8 cellular contexts compared by ENCODE assay signal in the genomic region with DNA sequence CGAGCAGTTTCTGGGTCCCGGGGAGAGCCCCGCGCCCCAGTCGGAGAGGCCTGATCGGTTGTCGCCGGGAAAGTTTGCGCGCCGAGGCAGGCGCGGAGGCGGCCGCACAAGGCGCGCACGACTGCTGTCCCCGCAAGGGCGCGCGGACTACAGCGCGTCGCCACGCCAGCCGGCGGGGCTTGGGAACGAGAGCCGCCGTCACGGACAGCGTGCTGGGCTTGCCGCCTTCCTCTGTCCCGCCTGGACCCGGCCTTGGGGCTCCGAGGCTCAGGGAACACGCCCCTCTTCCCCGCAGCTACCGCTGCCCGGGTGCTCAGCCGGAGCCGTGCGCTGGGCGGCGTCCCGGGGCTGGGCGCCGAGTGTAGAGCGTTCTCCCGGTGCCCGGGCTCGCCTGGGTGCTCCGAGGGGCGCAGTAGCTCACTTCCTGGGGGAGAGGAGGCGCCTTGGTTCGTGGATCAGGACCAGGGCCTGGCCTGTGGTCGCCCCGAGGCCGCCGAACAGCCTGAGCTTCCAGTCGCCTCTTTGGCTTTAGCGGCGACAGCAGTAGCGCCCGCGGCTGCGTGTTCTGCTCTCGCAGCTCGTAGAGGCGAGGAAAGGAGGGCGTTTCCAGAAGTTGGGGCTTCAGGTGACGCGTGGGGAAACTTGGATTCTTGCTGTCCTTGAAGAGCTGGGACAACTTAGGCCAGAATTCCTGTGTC. TPM values are rescaled to one million over a fixed set of nuclear protein-coding genes. Genes with fewer than 3 reads are reported as not detected.
DNase-seq lines count a peak whose midpoint lies in the region; ATAC-seq, FAIRE-seq and TF ChIP-seq lines count a peak whose summit lies in the region.

No MANE protein-coding gene starts in this region.

- TF ChIP-seq POLR2A in K562 (conservative IDR thresholded peaks at IDR 0.05), result no peak

- H3K4me2 ChIP-seq in GM23248 (ENCODE audit: unreplicated experiment), result peak overlapping the region; percentile 94
- peak overlapping the region; percentile 93 for H3K4me2 ChIP-seq in K562 (ENCODE audit: insufficient read depth, low read length)

- BruUV-seq in K562 (replicated peaks; lab: Mats Ljungman, UMichigan), result no TSS peak

- H3K9me2 ChIP-seq in GM23248 (ENCODE audit: insufficient read depth), result no peaks in the 10 kb centered on the region

- no peak for TF ChIP-seq EP300 in K562 (IDR thresholded peaks at IDR 0.05; ENCODE audit: low read length)

- POLR2A ChIA-PET in K562 (lab: Yijun Ruan, JAX), result interaction anchor here (0.6 kb wide), 2 partner anchors 9 to 33 kb away, joined by 3 read pairs; no protein-coding TSS in a partner anchor

- CTCF ChIA-PET in K562 (lab: Yijun Ruan, JAX; ENCODE audit: low intra/inter-chr PET ratio), result no interaction called here

- peak overlapping the region; percentile 63 for H3K27ac ChIP-seq in GM23248
- no peak overlapping the region for H3K27ac ChIP-seq in SK-N-MC
- H3K27ac ChIP-seq in K562 (ENCODE audit: extremely low read depth, low read depth, low read length), result no peak overlapping the region
- no peak overlapping the region for H3K27ac ChIP-seq in iPS DF 6.9 (ENCODE audit: low read length)
- H3K27ac ChIP-seq in rectal smooth muscle tissue (ENCODE audit: low read depth, low read length), result peak overlapping the region; percentile 27

- H3K9me3 ChIP-seq in GM23248 (ENCODE audit: low read depth) (no peaks in the 10 kb centered on the region), SK-N-MC (ENCODE audit: low read depth, low read length) (no peaks in the 10 kb centered on the region), K562 (replicated peaks; ENCODE audit: control insufficient read depth, insufficient read depth, low read depth, low read length) (no peaks in the 10 kb centered on the region), iPS DF 6.9 (ENCODE audit: control insufficient read depth, insufficient read depth, low read length) (no peaks in the 10 kb centered on the region)

- H3F3A ChIP-seq in GM23248 (ENCODE audit: insufficient read depth), result peaks cover 11% of the 10 kb centered on the region

- H3K9ac ChIP-seq in GM23248 (peak overlapping the region; percentile 94), SK-N-MC (ENCODE audit: insufficient read length) (peak overlapping the region; percentile 38), K562 (ENCODE audit: insufficient read depth in 1 of 2, low read depth in 2 of 2, low read length in 2 of 2) (peak overlapping the region in 1 of 2 experiments; percentile 98; a peak in 2 of 4 replicates), rectal smooth muscle tissue (ENCODE audit: low read length) (peak overlapping the region; percentile 55)

- no peak for TF ChIP-seq RAD21 in K562 (CRISPR knock-in tag; conservative IDR thresholded peaks at IDR 0.05 in 1 of 2, IDR thresholded peaks at IDR 0.05 in 1 of 2)

- in situ Hi-C loops in ACHN (cut with HindIII; ENCODE audit: low pct_ligation_motif_present, low pct_unique_long_range_greater_than_20kb, low sequenced_read_pairs) (no loop called here), GM23248 (cut with MboI) (no loop called here), K562 (cut with MboI) (no loop called here)

- no peak for FAIRE-seq in K562 (lab: Jason Lieb, UNC)

- H2AFZ ChIP-seq in GM23248 (peak overlapping the region; percentile 85), K562 (ENCODE audit: low read depth, low read length) (peak overlapping the region; percentile 91)

- no peaks in the 10 kb centered on the region for H3K27me3 ChIP-seq in GM23248 (replicated peaks; ENCODE audit: insufficient read depth)
- H3K27me3 ChIP-seq in K562 (ENCODE audit: control insufficient read depth in 2 of 2, insufficient read depth in 2 of 2, low read length in 2 of 2), result peaks cover 16 to 17% of the 10 kb centered on the region in 2 experiments
- no peaks in the 10 kb centered on the region for H3K27me3 ChIP-seq in iPS DF 6.9 (ENCODE audit: control insufficient read depth, insufficient read depth, low read length)
- no peaks in the 10 kb centered on the region for H3K27me3 ChIP-seq in rectal smooth muscle tissue (ENCODE audit: control insufficient read depth, insufficient read depth, low read length)

- H3K36me3 ChIP-seq in GM23248 (ENCODE audit: low read depth) (no peaks in the 10 kb centered on the region), SK-N-MC (ENCODE audit: insufficient read depth, low read length) (no peaks in the 10 kb centered on the region), K562 (ENCODE audit: control insufficient read depth, insufficient read depth, low read length) (no peaks in the 10 kb centered on the region), iPS DF 6.9 (ENCODE audit: control insufficient read depth, insufficient read depth, low read length) (no peaks in the 10 kb centered on the region), rectal smooth muscle tissue (ENCODE audit: control insufficient read depth, insufficient read depth, low read length) (no peaks in the 10 kb centered on the region)

- no peaks in the 10 kb centered on the region for H4K20me1 ChIP-seq in GM23248 (ENCODE audit: insufficient read depth)
- no peaks in the 10 kb centered on the region for H4K20me1 ChIP-seq in K562 (replicated peaks; ENCODE audit: control insufficient read depth, insufficient read depth, low read length)

- intact Hi-C loops in K562 (cut with micrococcal nuclease), result no loop called here

- H3K9me1 ChIP-seq in K562 (ENCODE audit: control insufficient read depth, insufficient read depth, low read length), result no peaks in the 10 kb centered on the region

- H3K4me3 ChIP-seq in GM23248, result peak overlapping the region; percentile 94
- H3K4me3 ChIP-seq in SK-N-MC, result peak overlapping the region; percentile 96
- H3K4me3 ChIP-seq in K562, result peak overlapping the region; percentile 85
- peak overlapping the region; percentile 91; the same call in 1 of the 2 replicates for H3K4me3 ChIP-seq in iPS DF 6.9 (ENCODE audit: low read length)
- peak overlapping the region; percentile 98 for H3K4me3 ChIP-seq in rectal smooth muscle tissue (ENCODE audit: low read length)

- H3K79me2 ChIP-seq in GM23248 (ENCODE audit: insufficient read depth), result peaks cover 73% of the 10 kb centered on the region
- H3K79me2 ChIP-seq in K562 (ENCODE audit: control insufficient read depth, insufficient read depth, low read length), result peaks cover 7% of the 10 kb centered on the region; the same call in 1 of the 3 replicates

- DNase-seq in ACHN, result peak; percentile 49
- peak; percentile 73 for DNase-seq in GM23248
- DNase-seq in SK-N-MC (ENCODE audit: low read depth, low spot score), result no peak
- DNase-seq in K562 (ENCODE audit: extremely low read depth in 1 of 4, low spot score in 3 of 4), result peak; percentile 22 to 35 (median 28)
- DNase-seq in iPS DF 6.9 (ENCODE audit: low read depth, low spot score), result no peak
- no peak for DNase-seq in NOMO-1 treated with DMSO at 0.1 percent for 48 hours (lab: John Stamatoyannopoulos, UW; ENCODE audit: unreplicated experiment)

- ATAC-seq in K562 (peak; percentile 63), HG03280 (IDR thresholded peaks at IDR 0.05; ENCODE audit: unreplicated experiment) (no peak)

- H3K4me1 ChIP-seq in GM23248 (ENCODE audit: insufficient read depth), result peaks cover 28% of the 10 kb centered on the region
- H3K4me1 ChIP-seq in K562 (replicated peaks in 1 of 2; ENCODE audit: control insufficient read depth in 2 of 2, insufficient read depth in 2 of 2, low read length in 2 of 2), result peaks cover 4 to 25% of the 10 kb centered on the region in 2 experiments; a peak in 4 of 5 replicates
- no peaks in the 10 kb centered on the region for H3K4me1 ChIP-seq in iPS DF 6.9 (ENCODE audit: control insufficient read depth, insufficient read depth, low read length)
- peaks cover 7% of the 10 kb centered on the region for H3K4me1 ChIP-seq in rectal smooth muscle tissue (ENCODE audit: control insufficient read depth, insufficient read depth, low read length)

- no peak for TF ChIP-seq CTCF in K562 (IDR thresholded peaks at IDR 0.05 in 2 of 3, conservative IDR thresholded peaks at IDR 0.05 in 1 of 3; ENCODE audit: insufficient read depth in 2 of 3, low read depth in 1 of 3, low read length in 3 of 3)

- 1% methylated on average over 69 to 70 of the region's 74 CpGs for WGBS in GM23248 (ENCODE audit: low coverage in 1 of 2, low lambda C conversion rate in 2 of 2, missing lambda C conversion rate in 2 of 2), 2 experiments
- 3% methylated on average over 44 of the region's 74 CpGs for WGBS in K562 (ENCODE audit: insufficient coverage, low coverage, missing lambda C conversion rate)
- no CpG with 5 or more reads among the region's 74 CpGs for WGBS in iPS DF 6.9 (ENCODE audit: insufficient coverage, insufficient read length)

TF ChIP-seq in K562, 482 proteins besides CTCF, POLR2A, EP300 and RAD21 (continues in another document):
- TF ChIP-seq KLF1 (tag; IDR thresholded peaks at IDR 0.05), result no peak
- TF ChIP-seq SOX6 (IDR thresholded peaks at IDR 0.05), result no peak

RNA-seq across cellular contexts. Expression of a gene that starts 1.4 kb away (rescaled TPM):
- 24.1 and 31.2 TPM in 2 replicates for total RNA-seq in GM23248 (2014; rRNA removed; shearing (Covaris generic))
- polyA plus RNA-seq in GM23248 (2016; fragmentation: Nextera tagmentation; extraction: Ambion mirVana) (14.3 and 18.3 TPM in 2 replicates), K562 (2011; rRNA removed) (0.15 and 0.27 TPM in 2 replicates), K562 (2014; fragmentation: Illumina TruSeq; extraction: Trizol) (0.15 and 0.49 TPM in 2 replicates), K562 (2014; fragmentation: Nextera tagmentation; extraction: Ambion mirVana) (under 1 TPM; 0.03 to 0.10 TPM), K562 (2014; rRNA removed) (0.12 and 0.22 TPM in 2 replicates)
- total RNA-seq in K562 (2011; cell fraction: chromatin; rRNA removed; ENCODE audit: low replicate concordance), result 1.00 and 2.6 TPM in 2 replicates
- total RNA-seq in K562 (2011; cell fraction: nucleolus; rRNA removed), result 0.33 and 0.53 TPM in 2 replicates
- 0.53 and 1.1 TPM in 2 replicates for total RNA-seq in K562 (2011; cell fraction: nucleoplasm; rRNA removed)
- total RNA-seq in K562 (2014; rRNA removed) (0.14 and 1.9 TPM in 2 replicates), K562 (2014; rRNA removed; fragmentation: Illumina TruSeq; extraction: Trizol) (0.22 and 0.45 TPM in 2 replicates), K562 (2015; rRNA removed; fragmentation: Illumina TruSeq; extraction: Trizol) (0.30 and 0.62 TPM in 2 replicates), K562 (2021) (0.44 and 0.58 TPM in 2 replicates)
- polyA plus RNA-seq in K562 (2011; cell fraction: cytosol; rRNA removed), result 0.25 and 0.42 TPM in 2 replicates
- polyA plus RNA-seq in K562 (2011; cell fraction: nucleus; rRNA removed), result 0.29 and 0.40 TPM in 2 replicates
- 0.69 and 1.3 TPM in 2 replicates for polyA plus RNA-seq in K562 (2012)
- 0.60 and 0.84 TPM in 2 replicates for polyA minus RNA-seq in K562 (2011; rRNA and poly(A)+ RNA removed)
- polyA minus RNA-seq in K562 (2011; cell fraction: cytosol; rRNA and poly(A)+ RNA removed), result 0.57 and 0.64 TPM in 2 replicates
- 1.3 and 1.5 TPM in 2 replicates for polyA minus RNA-seq in K562 (2011; cell fraction: nucleus; rRNA and poly(A)+ RNA removed)

Comparison
In these comparisons a context has a peak if more than half of its experiments do, and no peak if none do; other contexts are left out.
1. DNase-seq: peak in ACHN (single experiment), GM23248 (single experiment) and K562 (4 of 4); none in SK-N-MC (single experiment), iPS DF 6.9 (single experiment) and NOMO-1 treated with DMSO at 0.1 percent for 48 hours (single experiment).
2. H3K27ac ChIP-seq: peak in GM23248 (single experiment) and rectal smooth muscle tissue (single experiment); none in SK-N-MC (single experiment), K562 (single experiment) and iPS DF 6.9 (single experiment).
3. Peak in every context shown above with its lines, with median percentiles within 50 percentile points of each other: H3K4me3 ChIP-seq.